16 cellular contexts compared by ENCODE assay signal in genomic region chr12:6078378-6079083, GRCh38. TPM values are rescaled to one million over a fixed set of nuclear protein-coding genes. Genes with fewer than 3 reads are reported as not detected.
DNase-seq lines count a peak whose midpoint lies in the region; TF ChIP-seq lines count a peak whose summit lies in the region.
"Had no signal": no experiment of that assay in that cellular context is flagged by ENCODE, and none has a peak within 500 bp of the region (broad histone marks: within the 10 kb centered on the region; RNA-seq: fewer than 3 reads in every experiment).

No MANE protein-coding gene starts in this region.

- H3K27me3 ChIP-seq in brain microvascular endothelial cell (replicated peaks), result no peaks in the 10 kb centered on the region
- H3K27me3 ChIP-seq: sigmoid colon had no signal

- H3K4me1 Mint-ChIP-seq in activated T-cell treated with anti-CD3 and anti-CD28 coated beads, Interleukin-2, amount 50 U/mL, for 24 hours (ENCODE audit: low read depth), result peaks cover 17% of the 10 kb centered on the region

- no peak overlapping the region for H3K27ac Mint-ChIP-seq in activated T-cell treated with anti-CD3 and anti-CD28 coated beads, Interleukin-2, amount 50 U/mL, for 24 hours
- H3K27ac Mint-ChIP-seq: activated naive CD8-positive, alpha-beta T cell; HFFc6 had no signal

- TF ChIP-seq CTCF in brain microvascular endothelial cell (IDR thresholded peaks at IDR 0.05; ENCODE audit: low read depth, low read length, missing control alignments), result peak; percentile 5

- no peaks in the 10 kb centered on the region for H3K36me3 Mint-ChIP-seq in activated T-cell treated with anti-CD3 and anti-CD28 coated beads, Interleukin-2, amount 50 U/mL, for 24 hours (ENCODE audit: low read depth)
- H3K36me3 Mint-ChIP-seq: activated naive CD8-positive, alpha-beta T cell; naive thymus-derived CD4-positive, alpha-beta T cell had no signal

- H3K36me3 ChIP-seq in brain microvascular endothelial cell (replicated peaks), result no peaks in the 10 kb centered on the region
- H3K36me3 ChIP-seq: sigmoid colon had no signal

- H3K27ac ChIP-seq in brain microvascular endothelial cell, result no peak overlapping the region
- H3K27ac ChIP-seq: C4-2B, sigmoid colon had no signal

- no peak overlapping the region for H3K4me3 ChIP-seq in brain microvascular endothelial cell (ENCODE audit: low read depth, low read length)
- H3K4me3 ChIP-seq: sigmoid colon had no signal

- H3K4me3 Mint-ChIP-seq in activated T-cell treated with anti-CD3 and anti-CD28 coated beads, Interleukin-2, amount 50 U/mL, for 24 hours, result no peak overlapping the region
- H3K4me3 Mint-ChIP-seq: activated naive CD8-positive, alpha-beta T cell; HFFc6 had no signal

- in situ Hi-C loops in brain microvascular endothelial cell (cut with HindIII; ENCODE audit: low pct_ligation_motif_present, low sequenced_read_pairs), result no loop called here

- peaks cover 30% of the 10 kb centered on the region for H3K27me3 Mint-ChIP-seq in activated T-cell treated with anti-CD3 and anti-CD28 coated beads, Interleukin-2, amount 50 U/mL, for 24 hours

- no peaks in the 10 kb centered on the region for H3K9me3 Mint-ChIP-seq in activated T-cell treated with anti-CD3 and anti-CD28 coated beads, Interleukin-2, amount 50 U/mL, for 24 hours
- H3K9me3 Mint-ChIP-seq: HFFc6; naive thymus-derived CD4-positive, alpha-beta T cell had no signal

- DNase-seq in GM03348 (ENCODE audit: low spot score) (peak; percentile 36), LHCN-M2 (ENCODE audit: low read depth) (peak; percentile 62), brain microvascular endothelial cell (peak; percentile 20), medulla oblongata (ENCODE audit: extremely low spot score) (peak; percentile 23), COLO668 (lab: John Stamatoyannopoulos, UW; ENCODE audit: unreplicated experiment) (no peak), HuH-7.5 (ENCODE audit: low spot score) (no peak)
- DNase-seq in activated T-cell treated with anti-CD3 and anti-CD28 coated beads, Interleukin-2, amount 50 U/mL, for 24 hours, result no peak
- no peak for DNase-seq in activated naive CD4-positive, alpha-beta T cell treated with Interleukin-2 at 50 U/mL for 16 hours
- DNase-seq: activated CD8-positive, alpha-beta memory T cell treated with anti-CD3 and anti-CD28 coated beads, Interleukin-2, amount 50 U/mL, for 48 hours; foreskin fibroblast; HFFc6; naive thymus-derived CD4-positive, alpha-beta T cell; NCI-H1436 had no signal

RNA-seq across cellular contexts. Expression of gene VWF, which starts 45.9 kb away (rescaled TPM):
- under 0.01 and 0.06 TPM in 2 replicates for total RNA-seq in LHCN-M2 (2014; rRNA removed)
- 0.22 TPM for polyA plus RNA-seq in LHCN-M2 (2012)
- polyA plus RNA-seq: naive thymus-derived CD4-positive, alpha-beta T cell had no signal

Comparison
In these comparisons a context has a peak if more than half of its experiments do, and no peak if none do; other contexts are left out.
1. DNase-seq: peak in GM03348 (single experiment), LHCN-M2 (single experiment), brain microvascular endothelial cell (single experiment) and medulla oblongata (single experiment); none in COLO668 (single experiment), activated T-cell treated with anti-CD3 and anti-CD28 coated beads, Interleukin-2, amount 50 U/mL, for 24 hours (single experiment), HuH-7.5 (single experiment) and activated naive CD4-positive, alpha-beta T cell treated with Interleukin-2 at 50 U/mL for 16 hours (single experiment).